Comparison of ENCODE assay signal across 14 cellular contexts in genomic region chr21:35649186-35649585, GRCh38.
DNase-seq lines count a peak whose midpoint lies in the region; ATAC-seq lines count a peak whose summit lies in the region.
"Had no signal": no experiment of that assay in that cellular context is flagged by ENCODE, and none has a peak within 500 bp of the region (broad histone marks: within the 10 kb centered on the region; RNA-seq: fewer than 3 reads in every experiment).

No MANE protein-coding gene starts in this region.

- no peak overlapping the region for H3K27ac Mint-ChIP-seq in activated naive CD4-positive, alpha-beta T cell treated with anti-CD3 and anti-CD28 coated beads, Interleukin-2, amount 10 ng/mL, durations not matched to agents 7 days and 5 days
- H3K27ac Mint-ChIP-seq: activated T-helper 1 cell treated with anti-CD3 and anti-CD28 coated beads, Interleukin-12 subunit alpha, Interleukin-12 subunit beta, Interleukin-2, Interleukin-4 antibody, amounts not matched to agents 30 ng/mL and 10 ng/mL and 1 ng/mL, durations not matched to agents 14 hours and 24 hours and 36 hours had no signal

- peaks cover 2% of the 10 kb centered on the region; the same call in 1 of the 2 replicates for H3K27me3 ChIP-seq in MG63
- H3K27me3 ChIP-seq: foreskin keratinocyte had no signal

- no peaks in the 10 kb centered on the region for H3K9me3 ChIP-seq in MG63

- no peaks in the 10 kb centered on the region for H3K9me3 Mint-ChIP-seq in activated naive CD4-positive, alpha-beta T cell treated with anti-CD3 and anti-CD28 coated beads, Interleukin-2, amount 10 ng/mL, durations not matched to agents 7 days and 5 days
- H3K9me3 Mint-ChIP-seq: activated T-helper 1 cell treated with anti-CD3 and anti-CD28 coated beads, Interleukin-12 subunit alpha, Interleukin-12 subunit beta, Interleukin-2, Interleukin-4 antibody, amounts not matched to agents 30 ng/mL and 10 ng/mL and 1 ng/mL, durations not matched to agents 14 hours and 24 hours and 36 hours had no signal

- DNase-seq in COLO829 (ENCODE audit: low spot score) = peak; percentile 21
- DNase-seq in MG63 = peak; percentile 73
- peak; percentile 60 for DNase-seq in astrocyte of the hippocampus (ENCODE audit: low read depth, low spot score)
- DNase-seq in iris pigment epithelial cell (ENCODE audit: low read depth) = peak; percentile 36
- no peak for DNase-seq in activated naive CD4-positive, alpha-beta T cell treated with anti-CD3 and anti-CD28 coated beads, Interleukin-2, amount 10 ng/mL, durations not matched to agents 7 days and 5 days
- no peak for DNase-seq in NCI-H748 (lab: John Stamatoyannopoulos, UW; ENCODE audit: unreplicated experiment)
- DNase-seq: activated CD4-positive, alpha-beta T cell treated with anti-CD3 and anti-CD28 coated beads for 1 hour; caudate nucleus; KBM-7; nucleus accumbens had no signal

- peaks cover 10% of the 10 kb centered on the region for H3K27me3 Mint-ChIP-seq in activated naive CD4-positive, alpha-beta T cell treated with anti-CD3 and anti-CD28 coated beads, Interleukin-2, amount 10 ng/mL, durations not matched to agents 7 days and 5 days

- no peak for ATAC-seq in GM18519 (IDR thresholded peaks at IDR 0.05; ENCODE audit: low FRiP score, unreplicated experiment)
- no peak for ATAC-seq in HG03457 (IDR thresholded peaks at IDR 0.05; ENCODE audit: unreplicated experiment)
- ATAC-seq: foreskin keratinocyte had no signal

- H3K4me1 Mint-ChIP-seq in activated naive CD4-positive, alpha-beta T cell treated with anti-CD3 and anti-CD28 coated beads, Interleukin-2, amount 10 ng/mL, durations not matched to agents 7 days and 5 days = no peaks in the 10 kb centered on the region

- no peaks in the 10 kb centered on the region for H3K36me3 Mint-ChIP-seq in activated naive CD4-positive, alpha-beta T cell treated with anti-CD3 and anti-CD28 coated beads, Interleukin-2, amount 10 ng/mL, durations not matched to agents 7 days and 5 days

- H3K36me3 ChIP-seq in MG63 = no peaks in the 10 kb centered on the region

- H3K4me3 ChIP-seq in MG63 = no peak overlapping the region

- no peak overlapping the region for H3K4me3 Mint-ChIP-seq in activated naive CD4-positive, alpha-beta T cell treated with anti-CD3 and anti-CD28 coated beads, Interleukin-2, amount 10 ng/mL, durations not matched to agents 7 days and 5 days
- H3K4me3 Mint-ChIP-seq: activated T-helper 1 cell treated with anti-CD3 and anti-CD28 coated beads, Interleukin-12 subunit alpha, Interleukin-12 subunit beta, Interleukin-2, Interleukin-4 antibody, amounts not matched to agents 30 ng/mL and 10 ng/mL and 1 ng/mL, durations not matched to agents 14 hours and 24 hours and 36 hours had no signal

- CTCF ChIA-PET in activated naive CD4-positive, alpha-beta T cell treated with anti-CD3 and anti-CD28 coated beads, Interleukin-2, amount 10 ng/mL, durations not matched to agents 7 days and 5 days (lab: Charles Lee) = interaction anchor here (1.1 kb wide), 1 partner anchor 10 kb away, joined by 3 read pairs; no protein-coding TSS in a partner anchor

Comparison
In these comparisons a context has a peak if more than half of its experiments do, and no peak if none do; other contexts are left out.
1. DNase-seq: peak in COLO829 (single experiment), MG63 (single experiment), astrocyte of the hippocampus (single experiment) and iris pigment epithelial cell (single experiment); none in activated naive CD4-positive, alpha-beta T cell treated with anti-CD3 and anti-CD28 coated beads, Interleukin-2, amount 10 ng/mL, durations not matched to agents 7 days and 5 days (single experiment) and NCI-H748 (single experiment).